Comparison of ENCODE assay signal across 7 cellular contexts in the genomic region with DNA sequence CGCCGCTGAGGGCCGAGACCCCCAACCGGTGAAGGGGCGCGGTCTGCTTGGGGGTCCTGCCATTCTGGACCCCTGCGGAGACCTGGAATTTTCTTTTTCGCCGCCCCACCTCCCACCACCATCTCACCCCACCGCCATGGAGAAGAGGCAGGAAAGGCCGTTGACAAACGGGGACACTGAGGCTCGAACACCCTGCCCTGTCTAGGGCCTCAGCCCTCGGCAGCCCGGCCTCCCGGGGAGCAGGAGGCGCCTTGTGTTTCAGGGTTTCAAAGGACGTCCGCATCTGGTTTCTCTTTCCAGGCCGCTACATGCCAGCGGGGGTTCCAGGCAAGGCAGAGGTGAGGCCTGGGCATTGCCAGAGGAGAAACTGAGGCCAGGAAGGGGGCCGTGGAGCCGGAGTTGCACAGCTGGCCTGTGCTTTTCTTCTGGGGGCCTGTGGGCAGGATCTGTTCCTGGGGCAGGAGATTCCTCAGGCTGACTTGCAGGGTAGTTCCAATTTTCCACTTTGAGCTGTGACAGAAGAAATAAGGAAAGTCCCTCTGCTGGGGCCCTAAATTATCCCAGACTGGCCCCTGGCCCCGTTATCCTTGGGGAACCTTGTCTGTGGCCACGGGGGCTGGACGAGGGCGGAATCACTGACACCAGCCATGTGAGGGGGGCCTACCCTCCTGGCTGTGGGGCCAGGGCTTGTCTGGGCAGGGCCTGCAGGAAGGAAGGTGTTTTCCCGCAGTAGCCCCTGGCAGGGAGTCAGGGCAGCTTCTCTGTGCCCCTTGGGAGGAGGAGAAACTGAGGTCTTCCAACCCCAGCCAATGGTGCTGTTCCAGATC. TPM values are rescaled to one million over a fixed set of nuclear protein-coding genes. Genes with fewer than 3 reads are reported as not detected.
A peak's percentile ranks its signal among the peaks of the same experiment; 100 is the strongest.
DNase-seq lines count a peak whose midpoint lies in the region; ATAC-seq and TF ChIP-seq lines count a peak whose summit lies in the region.

No MANE protein-coding gene starts in this region.

- H3K36me3 ChIP-seq in esophagus (ENCODE audit: control insufficient read depth in 2 of 2, insufficient read depth in 2 of 2, low read length in 1 of 2), result no peaks in the 10 kb centered on the region

- peaks cover 7 to 38% of the 10 kb centered on the region in 2 donors for H3K4me1 ChIP-seq in esophagus (ENCODE audit: control insufficient read depth in 2 of 2, insufficient read depth in 2 of 2, low read length in 1 of 2)

- H3K9me3 ChIP-seq in esophagus (ENCODE audit: control insufficient read depth in 2 of 2, insufficient read depth in 1 of 2, low read depth in 1 of 2, low read length in 1 of 2), result no peaks in the 10 kb centered on the region

- CTCF ChIA-PET in RWPE1 (lab: Yijun Ruan, JAX), result interaction anchor here (1.0 to 1.9 kb wide), 2 partner anchors 14 to 17 kb away, joined by 4 to 8 read pairs; no protein-coding TSS in a partner anchor

- no peaks in the 10 kb centered on the region for H3K27me3 ChIP-seq in esophagus (ENCODE audit: control insufficient read depth in 1 of 2, insufficient read depth in 2 of 2, low read length in 2 of 2)

- peak overlapping the region; percentile 70 for H3K4me3 Mint-ChIP-seq in neural crest cell

- H3K4me1 Mint-ChIP-seq in neural crest cell, result peaks cover 21% of the 10 kb centered on the region

- H3K27ac Mint-ChIP-seq in neural crest cell (ENCODE audit: unreplicated experiment), result no peak overlapping the region

- H3K9me3 Mint-ChIP-seq in neural crest cell, result no peaks in the 10 kb centered on the region

- DNase-seq in GM20000 (ENCODE audit: low spot score) (peak; percentile 71), RWPE1 (ENCODE audit: low spot score) (no peak), neural crest cell (ENCODE audit: low read depth, low spot score) (no peak), islet precursor cell (no peak)

- peak overlapping the region; percentile 94 for H3K27ac ChIP-seq in RWPE1
- H3K27ac ChIP-seq in esophagus (ENCODE audit: low read depth in 2 of 2, low read length in 1 of 2), result peak overlapping the region; percentile 41 to 92

- H3K4me3 ChIP-seq in esophagus (ENCODE audit: low read depth in 1 of 2, low read length in 2 of 2), result peak overlapping the region; percentile 46 to 47

- 8 to 9% methylated on average over 22 to 28 of the region's 28 CpGs for WGBS in esophagus, 2 donors

- POLR2A ChIA-PET in RWPE1 (lab: Yijun Ruan, JAX; ENCODE audit: low non-redundant PET), result no interaction called here

- peaks cover 6% of the 10 kb centered on the region for H3K27me3 Mint-ChIP-seq in neural crest cell (ENCODE audit: low read depth)

- TF ChIP-seq CTCF in GM20000 (IDR thresholded peaks at IDR 0.05; ENCODE audit: extremely low read depth, missing control alignments) (no peak), RWPE1 (conservative IDR thresholded peaks at IDR 0.05; ENCODE audit: low read depth) (no peak), neural crest cell (conservative IDR thresholded peaks at IDR 0.05) (no peak)

- ATAC-seq in HG02870 (IDR thresholded peaks at IDR 0.05; ENCODE audit: unreplicated experiment) (no peak), HG03378 (IDR thresholded peaks at IDR 0.05; ENCODE audit: unreplicated experiment) (no peak)

- H3K36me3 Mint-ChIP-seq in neural crest cell (ENCODE audit: low read depth), result no peaks in the 10 kb centered on the region

RNA-seq across cellular contexts. Expression of a gene that starts 0.9 kb away (rescaled TPM):
- 10 to 100 TPM; 20.9 to 50.7 TPM for polyA plus RNA-seq in esophagus
- total RNA-seq in neural crest cell, result 17.7 and 18.7 TPM in 2 replicates

RNA-seq across cellular contexts. Expression of a gene that starts 44.0 kb away (rescaled TPM):
- 10 to 100 TPM; 36.6 to 42.2 TPM for polyA plus RNA-seq in esophagus
- total RNA-seq in neural crest cell, result 123 and 134 TPM in 2 replicates
